ENCODE assay signal across 17 cellular contexts in genomic region chr4:185508162-185508561, GRCh38. TPM values are rescaled to one million over a fixed set of nuclear protein-coding genes. Genes with fewer than 3 reads are reported as not detected.
DNase-seq lines count a peak whose midpoint lies in the region; ATAC-seq, FAIRE-seq and TF ChIP-seq lines count a peak whose summit lies in the region.
"Had no signal": no experiment of that assay in that cellular context is flagged by ENCODE, and none has a peak within 500 bp of the region (broad histone marks: within the 10 kb centered on the region; RNA-seq: fewer than 3 reads in every experiment).

No MANE protein-coding gene starts in this region.

- TF ChIP-seq CTCF in right atrium auricular region (IDR thresholded peaks at IDR 0.05) (no peak), heart right ventricle (IDR thresholded peaks at IDR 0.05) (no peak)

- H3K4me1 ChIP-seq in right atrium auricular region: peaks cover 0 to 8% of the 10 kb centered on the region in 2 donors
- H3K4me1 ChIP-seq in heart right ventricle: peaks cover 0 to 33% (median 10%) of the 10 kb centered on the region in 9 donors

- H3K27me3 ChIP-seq in right atrium auricular region (no peaks in the 10 kb centered on the region), heart right ventricle (peaks cover 0 to 35% (median 0%) of the 10 kb centered on the region in 7 donors)
- H3K27me3 ChIP-seq: thyroid gland had no signal

- DNase-seq in right atrium auricular region (ENCODE audit: low spot score): no peak
- no peak for DNase-seq in heart right ventricle
- peak; percentile 74 for DNase-seq in NCI-H748 (lab: John Stamatoyannopoulos, UW; ENCODE audit: unreplicated experiment)
- DNase-seq in left colon: no peak
- DNase-seq in urothelium cell line (ENCODE audit: low spot score): no peak
- DNase-seq in SHP77 (lab: John Stamatoyannopoulos, UW): no peak
- DNase-seq in pons (ENCODE audit: low spot score): no peak
- no peak for DNase-seq in activated naive CD4-positive, alpha-beta T cell treated with Interleukin-2 at 50 U/mL for 16 hours
- DNase-seq: activated CD4-positive, alpha-beta T cell treated with anti-CD3 and anti-CD28 coated beads, Interleukin-2, amount 10 ng/mL, durations not matched to agents 24 days and 14 days; activated gamma-delta T cell; COR-L47; effector CD4-positive, alpha-beta T cell; NCI-H187 treated with DMSO at 0.1 percent for 48 hours; stimulated activated CD4-positive, alpha-beta T cell treated with anti-CD3 and anti-CD28 coated beads, Interleukin-15, amount 100 ng/mL, for 24 hours; T-helper 17 cell; thyroid gland had no signal

- peak overlapping the region; percentile 46 to 94 for H3K27ac ChIP-seq in right atrium auricular region
- no peak overlapping the region for H3K27ac ChIP-seq in heart right ventricle
- H3K27ac ChIP-seq: neutrophil had no signal

- intact Hi-C loops in heart right ventricle (cut with DNase I): loop anchor here in 1 of 10 donors (5.0 kb wide), 1 partner anchor 36 kb away; the partner anchor contains the start of gene CCDC110
- intact Hi-C loops in left colon (cut with DNase I, micrococcal nuclease): no loop called here

- H3K9me3 ChIP-seq in right atrium auricular region (no peaks in the 10 kb centered on the region), heart right ventricle (no peaks in the 10 kb centered on the region)
- H3K9me3 ChIP-seq: neutrophil, thyroid gland had no signal

- no peak for ATAC-seq in heart right ventricle
- peak; percentile 22 for ATAC-seq in left colon
- ATAC-seq: T-helper 17 cell had no signal

- WGBS in heart right ventricle, 2 donors: 78% methylated on average over 4 of the region's 4 CpGs

- H3K36me3 ChIP-seq in right atrium auricular region (peaks cover 34% of the 10 kb centered on the region), heart right ventricle (peaks cover 0 to 58% (median 5%) of the 10 kb centered on the region in 9 donors)
- H3K36me3 ChIP-seq: neutrophil had no signal

- no peak for FAIRE-seq in urothelium cell line (lab: Jason Lieb, UNC)

- H3K4me3 ChIP-seq in right atrium auricular region (no peak overlapping the region), heart right ventricle (no peak overlapping the region)
- H3K4me3 ChIP-seq: thyroid gland had no signal

RNA-seq across cellular contexts. Expression of gene PDLIM3, which starts 27.1 kb away (rescaled TPM):
- total RNA-seq in right atrium auricular region: 100 to 1,000 TPM; 476 to 783 TPM
- 100 to 1,000 TPM; 112 to 846 (median 292) TPM for total RNA-seq in heart right ventricle
- polyA plus RNA-seq in heart right ventricle: 100 to 1,000 TPM; 120 to 538 TPM
- total RNA-seq in left colon: 10 to 100 TPM in 1 of 2 donors, 1 to 10 TPM in 1; 4.3 to 30.8 TPM
- total RNA-seq: activated CD4-positive, alpha-beta T cell treated with anti-CD3 and anti-CD28 coated beads, Interleukin-2, amount 10 ng/mL, durations not matched to agents 24 days and 14 days; T-helper 17 cell had no signal

RNA-seq across cellular contexts. Expression of gene CCDC110, which starts 36.6 kb away (rescaled TPM):
- total RNA-seq in right atrium auricular region: 1 to 10 TPM; 1.7 to 3.9 TPM
- total RNA-seq in heart right ventricle: 1 to 10 TPM in 7 of 10 donors, under 1 TPM in 3; 0.54 to 2.5 (median 1.9) TPM
- polyA plus RNA-seq in heart right ventricle: under 1 TPM; 0.12 to 0.29 TPM
- 1 to 10 TPM; 2.0 to 2.1 TPM for total RNA-seq in left colon
- total RNA-seq: activated CD4-positive, alpha-beta T cell treated with anti-CD3 and anti-CD28 coated beads, Interleukin-2, amount 10 ng/mL, durations not matched to agents 24 days and 14 days had no signal

Comparison
In these comparisons a context has a peak if more than half of its experiments do, and no peak if none do; other contexts are left out.
1. H3K27ac ChIP-seq: peak in right atrium auricular region (2 of 2); none in heart right ventricle (0 of 10).